Comparison of ENCODE assay signal across 9 cellular contexts in the genomic region with DNA sequence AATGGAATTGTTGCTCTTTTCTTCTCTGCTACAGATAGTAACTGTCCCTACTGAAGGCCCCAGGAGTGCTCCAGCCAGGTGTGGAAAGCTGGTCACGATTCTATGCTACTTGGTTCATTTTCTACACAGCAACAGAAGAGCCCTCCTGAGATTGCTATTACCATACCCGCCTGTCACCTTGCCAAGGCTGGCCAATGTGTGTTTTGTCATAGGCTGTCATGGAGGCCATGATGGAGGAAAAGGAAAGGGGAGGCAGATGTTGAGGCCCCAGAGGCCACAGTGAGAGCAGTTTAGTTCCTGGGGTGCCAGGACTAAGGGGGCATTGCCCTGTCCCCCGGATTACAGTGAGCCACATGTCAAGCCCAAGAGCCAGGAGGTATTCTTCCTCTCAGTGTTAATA. TPM values are rescaled to one million over a fixed set of nuclear protein-coding genes. Genes with fewer than 3 reads are reported as not detected.
DNase-seq lines count a peak whose midpoint lies in the region; ATAC-seq, FAIRE-seq and TF ChIP-seq lines count a peak whose summit lies in the region.
"Had no signal": no experiment of that assay in that cellular context is flagged by ENCODE, and none has a peak within 500 bp of the region (broad histone marks: within the 10 kb centered on the region; RNA-seq: fewer than 3 reads in every experiment).

No MANE protein-coding gene starts in this region.

- 79 to 84% (median 81%) methylated on average over 3 of the region's 3 CpGs for WGBS in heart left ventricle, 4 donors
- 54% methylated on average over 3 of the region's 3 CpGs for WGBS in K562 (ENCODE audit: insufficient coverage, low coverage, missing lambda C conversion rate)
- WGBS in mesenchymal stem cell: 94% methylated on average over 3 of the region's 3 CpGs

- H3K4me3 ChIP-seq in heart left ventricle (peak overlapping the region in 11 of 12 donors; percentile 57 to 89 (median 75)), K562 (peak overlapping the region; percentile 83), mesenchymal stem cell (ENCODE audit: insufficient read depth in 1 of 2, low read depth in 1 of 2, low read length in 2 of 2) (peak overlapping the region in 1 of 2 experiments; percentile 98)

- no peak overlapping the region for H2BK120ac ChIP-seq in mesenchymal stem cell (ENCODE audit: low read depth, low read length)

- CTCF ChIA-PET in K562 (lab: Yijun Ruan, JAX; ENCODE audit: low intra/inter-chr PET ratio): no interaction called here

- peak overlapping the region; percentile 45 for H4K8ac ChIP-seq in mesenchymal stem cell (ENCODE audit: low read length)

- no peak overlapping the region for H3K14ac ChIP-seq in mesenchymal stem cell (ENCODE audit: low read length in 2 of 2)

- no peak overlapping the region for H3K4ac ChIP-seq in mesenchymal stem cell (ENCODE audit: low read depth in 1 of 2, low read length in 2 of 2)

- H3K4me1 ChIP-seq in heart left ventricle: peaks cover 0 to 37% (median 21%) of the 10 kb centered on the region in 12 donors
- peaks cover 9 to 15% of the 10 kb centered on the region in 2 experiments for H3K4me1 ChIP-seq in K562 (replicated peaks in 1 of 2; ENCODE audit: control insufficient read depth in 2 of 2, insufficient read depth in 2 of 2, low read length in 2 of 2)
- peaks cover 11% of the 10 kb centered on the region for H3K4me1 ChIP-seq in mesenchymal stem cell (ENCODE audit: control insufficient read depth, insufficient read depth, low read depth, low read length)

- TF ChIP-seq EP300 in K562 (IDR thresholded peaks at IDR 0.05; ENCODE audit: low read length): no peak

- H3K4me2 ChIP-seq in K562 (ENCODE audit: insufficient read depth, low read length) (peak overlapping the region; percentile 100), mesenchymal stem cell (ENCODE audit: low read length, poor library complexity, severe bottlenecking) (peak overlapping the region; percentile 82)

- H3K79me2 ChIP-seq in K562 (ENCODE audit: control insufficient read depth, insufficient read depth, low read length): peaks cover 32% of the 10 kb centered on the region

- peaks cover 0 to 60% (median 48%) of the 10 kb centered on the region in 9 donors for H3K36me3 ChIP-seq in heart left ventricle
- H3K36me3 ChIP-seq in K562 (ENCODE audit: control insufficient read depth, insufficient read depth, low read length): peaks cover 47% of the 10 kb centered on the region; the same call in 2 of the 3 replicates
- H3K36me3 ChIP-seq in mesenchymal stem cell (ENCODE audit: control insufficient read depth in 1 of 2, insufficient read depth in 2 of 2, low read depth in 1 of 2, low read length in 2 of 2): peaks cover 13 to 48% of the 10 kb centered on the region in 2 experiments

- no TSS peak for BruUV-seq in K562 (replicated peaks; lab: Mats Ljungman, UMichigan)

- no peak overlapping the region for H3K23ac ChIP-seq in mesenchymal stem cell (ENCODE audit: low read length in 2 of 2)

- no peak overlapping the region for H4K91ac ChIP-seq in mesenchymal stem cell (ENCODE audit: low read length)

- no peak overlapping the region for H2BK12ac ChIP-seq in mesenchymal stem cell (ENCODE audit: low read length in 2 of 2)

- H3K27me3 ChIP-seq in heart left ventricle (no peaks in the 10 kb centered on the region), K562 (ENCODE audit: control insufficient read depth in 2 of 2, insufficient read depth in 2 of 2, low read length in 2 of 2) (no peaks in the 10 kb centered on the region), mesenchymal stem cell (ENCODE audit: control insufficient read depth in 1 of 2, insufficient read depth in 1 of 2, low read length in 2 of 2) (no peaks in the 10 kb centered on the region)
- H3K27me3 ChIP-seq: adrenal gland had no signal

- H4K20me1 ChIP-seq in K562 (replicated peaks; ENCODE audit: control insufficient read depth, insufficient read depth, low read length): no peaks in the 10 kb centered on the region

- DNase-seq in heart left ventricle: no peak
- no peak for DNase-seq in Right ventricle myocardium superior
- no peak for DNase-seq in K562 (ENCODE audit: extremely low read depth in 1 of 4, low spot score in 3 of 4)
- no peak for DNase-seq in mesenchymal stem cell
- DNase-seq in SIG-M5 (lab: John Stamatoyannopoulos, UW): no peak
- no peak for DNase-seq in GM20000 (ENCODE audit: low spot score)
- DNase-seq in DMS153 treated with DMSO at 0.1 percent for 48 hours (lab: John Stamatoyannopoulos, UW; ENCODE audit: unreplicated experiment): no peak

- peaks cover 34% of the 10 kb centered on the region for H3K79me1 ChIP-seq in mesenchymal stem cell (replicated peaks; ENCODE audit: low read length, poor library complexity, severe bottlenecking)

- POLR2A ChIA-PET in K562 (lab: Yijun Ruan, JAX): interaction anchor here (1.2 to 2.5 kb wide), 6 partner anchors 10 to 240 kb away, joined by 6 to 15 read pairs (median 8); a partner anchor contains a TSS

- ATAC-seq in heart left ventricle (no peak), Right ventricle myocardium superior (ENCODE audit: poor library complexity) (no peak), K562 (no peak), esophagus mucosa (no peak)

- H3K9me1 ChIP-seq in K562 (ENCODE audit: control insufficient read depth, insufficient read depth, low read length): no peaks in the 10 kb centered on the region

- H2AFZ ChIP-seq in K562 (ENCODE audit: low read depth, low read length) (peak overlapping the region; percentile 97; the same call in 1 of the 2 replicates), mesenchymal stem cell (ENCODE audit: low read depth, low read length) (no peak overlapping the region)

- in situ Hi-C loops in K562 (cut with MboI): no loop called here

- H3K9me3 ChIP-seq in heart left ventricle (no peaks in the 10 kb centered on the region), K562 (replicated peaks; ENCODE audit: control insufficient read depth, insufficient read depth, low read depth, low read length) (no peaks in the 10 kb centered on the region), mesenchymal stem cell (ENCODE audit: control insufficient read depth, low read length) (no peaks in the 10 kb centered on the region)
- H3K9me3 ChIP-seq: adrenal gland had no signal

- H2BK15ac ChIP-seq in mesenchymal stem cell (ENCODE audit: low read depth, poor library complexity, severe bottlenecking): no peak overlapping the region

- no peak overlapping the region for H2BK5ac ChIP-seq in mesenchymal stem cell (ENCODE audit: low read depth, low read length, poor library complexity, severe bottlenecking)

- intact Hi-C loops in heart left ventricle (cut with DNase I) (no loop called here), Right ventricle myocardium superior (cut with DNase I) (no loop called here), K562 (cut with micrococcal nuclease) (no loop called here)

- TF ChIP-seq CTCF in heart left ventricle (IDR thresholded peaks at IDR 0.05) (no peak), K562 (IDR thresholded peaks at IDR 0.05 in 2 of 3, conservative IDR thresholded peaks at IDR 0.05 in 1 of 3; ENCODE audit: insufficient read depth in 2 of 3, low read depth in 1 of 3, low read length in 3 of 3) (no peak), GM20000 (IDR thresholded peaks at IDR 0.05; ENCODE audit: extremely low read depth, missing control alignments) (no peak)

- no peak for FAIRE-seq in K562 (lab: Jason Lieb, UNC)

- H2AK5ac ChIP-seq in mesenchymal stem cell (ENCODE audit: low read length, severe bottlenecking): no peak overlapping the region

- H3K18ac ChIP-seq in mesenchymal stem cell (ENCODE audit: low read depth in 1 of 2, low read length in 2 of 2): no peak overlapping the region

- no peak for TF ChIP-seq POLR2A in heart left ventricle (IDR thresholded peaks at IDR 0.05)
- TF ChIP-seq POLR2A in K562 (conservative IDR thresholded peaks at IDR 0.05): no peak

- H3K27ac ChIP-seq in heart left ventricle (peak overlapping the region in 4 of 12 donors; percentile 51 to 90 (median 88)), K562 (ENCODE audit: extremely low read depth, low read depth, low read length) (peak overlapping the region; percentile 84; the same call in 2 of the 3 replicates), mesenchymal stem cell (ENCODE audit: low read length, poor library complexity, severe bottlenecking) (no peak overlapping the region)

- no peak for TF ChIP-seq RAD21 in K562 (CRISPR knock-in tag; conservative IDR thresholded peaks at IDR 0.05 in 1 of 2, IDR thresholded peaks at IDR 0.05 in 1 of 2)

- peak overlapping the region; percentile 91 to 94 for H3K9ac ChIP-seq in K562 (ENCODE audit: insufficient read depth in 1 of 2, low read depth in 2 of 2, low read length in 2 of 2)
- H3K9ac ChIP-seq in mesenchymal stem cell (ENCODE audit: low read length): peak overlapping the region; percentile 98

RNA-seq across cellular contexts. Expression of a gene that starts 1.0 kb away (rescaled TPM):
- 10 to 100 TPM in 4 of 9 donors, 1 to 10 TPM in 5; 6.0 to 18.0 (median 9.5) TPM for total RNA-seq in heart left ventricle
- 10 to 100 TPM; 10.2 to 12.5 TPM for polyA plus RNA-seq in heart left ventricle
- 9.0 TPM for total RNA-seq in Right ventricle myocardium superior
- 51.6 and 62.7 TPM in 2 replicates for total RNA-seq in K562 (2011; cell fraction: chromatin; rRNA removed; ENCODE audit: low replicate concordance)
- total RNA-seq in K562 (2011; cell fraction: nucleolus; rRNA removed): 34.3 and 36.0 TPM in 2 replicates
- total RNA-seq in K562 (2011; cell fraction: nucleoplasm; rRNA removed): 37.3 and 43.5 TPM in 2 replicates
- total RNA-seq in K562 (2014; rRNA removed): 6.2 and 9.8 TPM in 2 replicates
- total RNA-seq in K562 (2014; rRNA removed; fragmentation: Illumina TruSeq; extraction: Trizol): 10.5 and 11.6 TPM in 2 replicates
- total RNA-seq in K562 (2015; rRNA removed; fragmentation: Illumina TruSeq; extraction: Trizol): 12.4 and 14.5 TPM in 2 replicates
- total RNA-seq in K562 (2021): 7.8 and 9.2 TPM in 2 replicates
- polyA plus RNA-seq in K562 (2011; rRNA removed): 14.5 and 18.7 TPM in 2 replicates
- 11.4 and 12.2 TPM in 2 replicates for polyA plus RNA-seq in K562 (2011; cell fraction: cytosol; rRNA removed)
- polyA plus RNA-seq in K562 (2011; cell fraction: nucleus; rRNA removed): 29.7 and 49.5 TPM in 2 replicates
- polyA plus RNA-seq in K562 (2012): 8.8 and 16.0 TPM in 2 replicates
- 11.1 and 14.3 TPM in 2 replicates for polyA plus RNA-seq in K562 (2014; fragmentation: Illumina TruSeq; extraction: Trizol)
- polyA plus RNA-seq in K562 (2014; fragmentation: Nextera tagmentation; extraction: Ambion mirVana): 1 to 10 TPM; 2.7 to 6.4 TPM
- 14.5 and 14.6 TPM in 2 replicates for polyA plus RNA-seq in K562 (2014; rRNA removed)
- 11.0 and 17.1 TPM in 2 replicates for polyA minus RNA-seq in K562 (2011; rRNA and poly(A)+ RNA removed)
- polyA minus RNA-seq in K562 (2011; cell fraction: cytosol; rRNA and poly(A)+ RNA removed): 2.5 and 4.8 TPM in 2 replicates
- 11.9 and 12.7 TPM in 2 replicates for polyA minus RNA-seq in K562 (2011; cell fraction: nucleus; rRNA and poly(A)+ RNA removed)
- polyA plus RNA-seq in mesenchymal stem cell (2013, experiment 1 of 2): 7.1 TPM
- polyA plus RNA-seq in mesenchymal stem cell (2013, experiment 2 of 2): 7.6 TPM
- 8.1 TPM for total RNA-seq in esophagus mucosa

RNA-seq across cellular contexts. Expression of a gene that starts 1.2 kb away (rescaled TPM):
- 10 to 100 TPM; 27.5 to 74.9 (median 50.9) TPM for total RNA-seq in heart left ventricle
- polyA plus RNA-seq in heart left ventricle: 10 to 100 TPM; 22.5 to 36.3 TPM
- total RNA-seq in Right ventricle myocardium superior: 39.8 TPM
- 45.6 and 82.8 TPM in 2 replicates for total RNA-seq in K562 (2011; cell fraction: chromatin; rRNA removed; ENCODE audit: low replicate concordance)
- total RNA-seq in K562 (2011; cell fraction: nucleolus; rRNA removed): 68.5 and 68.6 TPM in 2 replicates
- 61.2 and 66.1 TPM in 2 replicates for total RNA-seq in K562 (2011; cell fraction: nucleoplasm; rRNA removed)
- 12.3 and 15.6 TPM in 2 replicates for total RNA-seq in K562 (2014; rRNA removed)
- 13.2 and 14.4 TPM in 2 replicates for total RNA-seq in K562 (2014; rRNA removed; fragmentation: Illumina TruSeq; extraction: Trizol)
- total RNA-seq in K562 (2015; rRNA removed; fragmentation: Illumina TruSeq; extraction: Trizol): 17.9 and 20.0 TPM in 2 replicates
- total RNA-seq in K562 (2021): 19.5 and 20.1 TPM in 2 replicates
- 16.8 and 18.3 TPM in 2 replicates for polyA plus RNA-seq in K562 (2011; rRNA removed)
- 16.5 and 17.9 TPM in 2 replicates for polyA plus RNA-seq in K562 (2011; cell fraction: cytosol; rRNA removed)
- polyA plus RNA-seq in K562 (2011; cell fraction: nucleus; rRNA removed): 58.2 and 61.1 TPM in 2 replicates
- polyA plus RNA-seq in K562 (2012): 18.6 and 29.4 TPM in 2 replicates
- polyA plus RNA-seq in K562 (2014; fragmentation: Illumina TruSeq; extraction: Trizol): 18.7 and 21.6 TPM in 2 replicates
- polyA plus RNA-seq in K562 (2014; fragmentation: Nextera tagmentation; extraction: Ambion mirVana): 1 to 10 TPM; 1.9 to 5.6 TPM
- polyA plus RNA-seq in K562 (2014; rRNA removed): 13.8 and 16.5 TPM in 2 replicates
- polyA minus RNA-seq in K562 (2011; rRNA and poly(A)+ RNA removed): 17.0 and 18.0 TPM in 2 replicates
- polyA minus RNA-seq in K562 (2011; cell fraction: cytosol; rRNA and poly(A)+ RNA removed): 13.9 and 14.6 TPM in 2 replicates
- polyA minus RNA-seq in K562 (2011; cell fraction: nucleus; rRNA and poly(A)+ RNA removed): 17.0 and 26.4 TPM in 2 replicates
- 33.6 TPM for polyA plus RNA-seq in mesenchymal stem cell (2013, experiment 1 of 2)
- polyA plus RNA-seq in mesenchymal stem cell (2013, experiment 2 of 2): 34.3 TPM
- 77.9 TPM for total RNA-seq in esophagus mucosa

RNA-seq across cellular contexts. Expression of a gene that starts 27.7 kb away (rescaled TPM):
- total RNA-seq in heart left ventricle (100 to 1,000 TPM in 2 of 9 donors, 10 to 100 TPM in 7; 70.7 to 130 (median 83.5) TPM), Right ventricle myocardium superior (59.9 TPM), K562 (2014; rRNA removed) (35.9 and 40.7 TPM in 2 replicates), K562 (2014; rRNA removed; fragmentation: Illumina TruSeq; extraction: Trizol) (28.3 and 32.1 TPM in 2 replicates), K562 (2015; rRNA removed; fragmentation: Illumina TruSeq; extraction: Trizol) (30.7 and 31.9 TPM in 2 replicates), K562 (2021) (47.4 and 48.0 TPM in 2 replicates), esophagus mucosa (31.0 TPM)
- polyA plus RNA-seq in heart left ventricle (10 to 100 TPM; 15.5 to 57.3 TPM), K562 (2011; rRNA removed) (38.9 and 61.7 TPM in 2 replicates), K562 (2014; fragmentation: Illumina TruSeq; extraction: Trizol) (60.5 and 66.5 TPM in 2 replicates), K562 (2014; fragmentation: Nextera tagmentation; extraction: Ambion mirVana) (10 to 100 TPM; 13.0 to 18.0 TPM), K562 (2014; rRNA removed) (52.1 and 53.1 TPM in 2 replicates)
- total RNA-seq in K562 (2011; cell fraction: chromatin; rRNA removed; ENCODE audit: low replicate concordance): 117 and 121 TPM in 2 replicates
- total RNA-seq in K562 (2011; cell fraction: nucleolus; rRNA removed): 73.6 and 84.5 TPM in 2 replicates
- total RNA-seq in K562 (2011; cell fraction: nucleoplasm; rRNA removed): 118 and 151 TPM in 2 replicates
- polyA plus RNA-seq in K562 (2011; cell fraction: cytosol; rRNA removed): 33.8 and 36.9 TPM in 2 replicates
- 42.9 and 60.6 TPM in 2 replicates for polyA plus RNA-seq in K562 (2011; cell fraction: nucleus; rRNA removed)
- 35.4 and 54.6 TPM in 2 replicates for polyA plus RNA-seq in K562 (2012)
- polyA minus RNA-seq in K562 (2011; rRNA and poly(A)+ RNA removed): 27.2 and 44.1 TPM in 2 replicates
- 19.2 and 19.4 TPM in 2 replicates for polyA minus RNA-seq in K562 (2011; cell fraction: cytosol; rRNA and poly(A)+ RNA removed)
- 25.9 and 26.5 TPM in 2 replicates for polyA minus RNA-seq in K562 (2011; cell fraction: nucleus; rRNA and poly(A)+ RNA removed)
- polyA plus RNA-seq in mesenchymal stem cell (2013, experiment 1 of 2): 124 TPM
- 124 TPM for polyA plus RNA-seq in mesenchymal stem cell (2013, experiment 2 of 2)

RNA-seq across cellular contexts. Expression of a gene that starts 54.6 kb away (rescaled TPM):
- total RNA-seq in heart left ventricle (10 to 100 TPM in 3 of 9 donors, 1 to 10 TPM in 6; 2.8 to 91.6 (median 4.5) TPM), Right ventricle myocardium superior (3.4 TPM), K562 (2014; rRNA removed) (59.5 and 80.5 TPM in 2 replicates), K562 (2014; rRNA removed; fragmentation: Illumina TruSeq; extraction: Trizol) (18.9 and 25.3 TPM in 2 replicates), K562 (2015; rRNA removed; fragmentation: Illumina TruSeq; extraction: Trizol) (82.9 and 85.5 TPM in 2 replicates), K562 (2021) (56.0 and 59.5 TPM in 2 replicates), esophagus mucosa (295 TPM)
- polyA plus RNA-seq in heart left ventricle (10 to 100 TPM in 1 of 2 donors, 1 to 10 TPM in 1; 2.9 to 15.6 TPM), K562 (2011; rRNA removed) (64.7 and 70.7 TPM in 2 replicates), K562 (2014; fragmentation: Illumina TruSeq; extraction: Trizol) (39.4 and 48.0 TPM in 2 replicates), K562 (2014; fragmentation: Nextera tagmentation; extraction: Ambion mirVana) (10 to 100 TPM; 10.6 to 21.7 TPM), K562 (2014; rRNA removed) (83.4 and 90.4 TPM in 2 replicates)
- 12.5 and 27.5 TPM in 2 replicates for total RNA-seq in K562 (2011; cell fraction: chromatin; rRNA removed; ENCODE audit: low replicate concordance)
- 22.3 and 22.9 TPM in 2 replicates for total RNA-seq in K562 (2011; cell fraction: nucleolus; rRNA removed)
- 12.0 and 16.9 TPM in 2 replicates for total RNA-seq in K562 (2011; cell fraction: nucleoplasm; rRNA removed)
- 65.8 and 109 TPM in 2 replicates for polyA plus RNA-seq in K562 (2011; cell fraction: cytosol; rRNA removed)
- polyA plus RNA-seq in K562 (2011; cell fraction: nucleus; rRNA removed): 41.7 and 43.1 TPM in 2 replicates
- polyA plus RNA-seq in K562 (2012): 96.2 and 154 TPM in 2 replicates
- 14.5 and 26.8 TPM in 2 replicates for polyA minus RNA-seq in K562 (2011; rRNA and poly(A)+ RNA removed)
- 16.9 and 25.1 TPM in 2 replicates for polyA minus RNA-seq in K562 (2011; cell fraction: cytosol; rRNA and poly(A)+ RNA removed)
- polyA minus RNA-seq in K562 (2011; cell fraction: nucleus; rRNA and poly(A)+ RNA removed): 11.3 and 15.8 TPM in 2 replicates
- 109 TPM for polyA plus RNA-seq in mesenchymal stem cell (2013, experiment 1 of 2)
- polyA plus RNA-seq in mesenchymal stem cell (2013, experiment 2 of 2): 105 TPM
